16 cellular contexts compared by ENCODE assay signal in genomic region chr4:117660668-117661067, GRCh38.
A peak's percentile ranks its signal among the peaks of the same experiment; 100 is the strongest.
DNase-seq lines count a peak whose midpoint lies in the region; ATAC-seq, FAIRE-seq and TF ChIP-seq lines count a peak whose summit lies in the region.
"Had no signal": no experiment of that assay in that cellular context is flagged by ENCODE, and none has a peak within 500 bp of the region (broad histone marks: within the 10 kb centered on the region; RNA-seq: fewer than 3 reads in every experiment).

No MANE protein-coding gene starts in this region.

- no peak overlapping the region for H3K23ac ChIP-seq in mesendoderm (ENCODE audit: low read length)

- no peak for TF ChIP-seq POLR2A in NB4 (IDR thresholded peaks at IDR 0.05; ENCODE audit: extremely low read depth, insufficient read length)

- no peak overlapping the region for H2AK5ac ChIP-seq in mesendoderm (ENCODE audit: low read length)

- H3K27ac ChIP-seq in mesendoderm (ENCODE audit: low read depth, low read length), result no peak overlapping the region
- H3K27ac ChIP-seq in brain microvascular endothelial cell, result no peak overlapping the region
- H3K27ac ChIP-seq: 22Rv1; BLaER1 treated with 17β-estradiol and CSF1 and Interleukin-3, amounts not matched to agents 10 nM and 100 nM had no signal

- WGBS in mesendoderm (ENCODE audit: extremely low coverage, insufficient coverage, low lambda C conversion rate), result no CpG with 5 or more reads among the region's 1 CpG

- no peak overlapping the region for H3K4me3 ChIP-seq in NB4 (ENCODE audit: low read depth, low read length)
- no peak overlapping the region for H3K4me3 ChIP-seq in mesendoderm (ENCODE audit: low read length)
- no peak overlapping the region for H3K4me3 ChIP-seq in brain microvascular endothelial cell (ENCODE audit: low read depth, low read length)
- H3K4me3 ChIP-seq: BLaER1 treated with 17β-estradiol and CSF1 and Interleukin-3, amounts not matched to agents 10 nM and 100 nM; GM12878 had no signal

- no peaks in the 10 kb centered on the region for H3K79me2 ChIP-seq in mesendoderm (ENCODE audit: control insufficient read depth, insufficient read depth, low read length)

- no peak overlapping the region for H3K18ac ChIP-seq in mesendoderm (ENCODE audit: low read length)

- no peak overlapping the region for H4K5ac ChIP-seq in mesendoderm (ENCODE audit: low read length)

- H3K4me1 ChIP-seq in mesendoderm (ENCODE audit: control insufficient read depth, low read depth, low read length), result no peaks in the 10 kb centered on the region
- H3K4me1 ChIP-seq: BLaER1 treated with 17β-estradiol and CSF1 and Interleukin-3, amounts not matched to agents 10 nM and 100 nM had no signal

- DNase-seq in AML-193 (lab: John Stamatoyannopoulos, UW) (peak; percentile 27 to 28), NB4 (ENCODE audit: low read depth) (peak; percentile 4), RCC 7860 (ENCODE audit: low spot score) (peak; percentile 1), mesendoderm (peak; percentile 51), NCI-H446 (lab: John Stamatoyannopoulos, UW) (no peak), brain microvascular endothelial cell (no peak)
- DNase-seq in activated CD8-positive, alpha-beta memory T cell treated with anti-CD3 and anti-CD28 coated beads for 24 hours, result no peak
- DNase-seq: CD4-positive, CD25-positive, alpha-beta regulatory T cell; DMS79; IMR-90 had no signal

- H4K8ac ChIP-seq in mesendoderm (ENCODE audit: low read depth, low read length), result no peak overlapping the region

- H3K4ac ChIP-seq in mesendoderm (ENCODE audit: low read depth, low read length), result no peak overlapping the region

- TF ChIP-seq CTCF in NB4 (IDR thresholded peaks at IDR 0.05; ENCODE audit: low read depth, low read length) (no peak), brain microvascular endothelial cell (IDR thresholded peaks at IDR 0.05; ENCODE audit: low read depth, low read length, missing control alignments) (no peak)

- no peaks in the 10 kb centered on the region for H3K36me3 ChIP-seq in mesendoderm (ENCODE audit: control insufficient read depth, insufficient read depth, low read length)
- no peaks in the 10 kb centered on the region for H3K36me3 ChIP-seq in brain microvascular endothelial cell (replicated peaks)
- H3K36me3 ChIP-seq: BLaER1 treated with 17β-estradiol and CSF1 and Interleukin-3, amounts not matched to agents 10 nM and 100 nM had no signal

- no peak overlapping the region for H3K9ac ChIP-seq in mesendoderm (ENCODE audit: low read length)
- H3K9ac ChIP-seq: BLaER1 treated with 17β-estradiol and CSF1 and Interleukin-3, amounts not matched to agents 10 nM and 100 nM had no signal

- H2BK5ac ChIP-seq in mesendoderm (ENCODE audit: low read length), result no peak overlapping the region

- ATAC-seq in GM19395 (IDR thresholded peaks at IDR 0.05; ENCODE audit: unreplicated experiment), result no peak
- ATAC-seq: GM12878 had no signal

- H3K27me3 ChIP-seq in mesendoderm (ENCODE audit: insufficient read depth, low read length, poor library complexity) (no peaks in the 10 kb centered on the region), brain microvascular endothelial cell (replicated peaks) (no peaks in the 10 kb centered on the region)
- H3K27me3 ChIP-seq: BLaER1 treated with 17β-estradiol and CSF1 and Interleukin-3, amounts not matched to agents 10 nM and 100 nM had no signal

- no peak overlapping the region for H3K56ac ChIP-seq in mesendoderm (ENCODE audit: low read length)

- no peaks in the 10 kb centered on the region for H3K79me1 ChIP-seq in mesendoderm (ENCODE audit: low read length)

- no peak overlapping the region for H3K4me2 ChIP-seq in mesendoderm (ENCODE audit: low read length)
- H3K4me2 ChIP-seq: BLaER1 treated with 17β-estradiol and CSF1 and Interleukin-3, amounts not matched to agents 10 nM and 100 nM had no signal

- no peak for FAIRE-seq in RCC 7860 (lab: Jason Lieb, UNC)
- FAIRE-seq: GM12878, GM18507, H54 had no signal

- no peak overlapping the region for H2BK15ac ChIP-seq in mesendoderm (replicated peaks; ENCODE audit: low read depth)

- in situ Hi-C loops in brain microvascular endothelial cell (cut with HindIII; ENCODE audit: low pct_ligation_motif_present, low sequenced_read_pairs), result no loop called here

- no peak overlapping the region for H2BK120ac ChIP-seq in mesendoderm (ENCODE audit: low read depth, low read length)

Comparison
In these comparisons a context has a peak if more than half of its experiments do, and no peak if none do; other contexts are left out.
1. DNase-seq: peak in AML-193 (2 of 2), NB4 (single experiment), RCC 7860 (single experiment) and mesendoderm (single experiment); none in activated CD8-positive, alpha-beta memory T cell treated with anti-CD3 and anti-CD28 coated beads for 24 hours (single experiment), NCI-H446 (0 of 2) and brain microvascular endothelial cell (single experiment).